ENCODE assay signal across 12 cellular contexts in genomic region chr2:230000118-230000841, GRCh38.
A peak's percentile ranks its signal among the peaks of the same experiment; 100 is the strongest.
DNase-seq lines count a peak whose midpoint lies in the region; ATAC-seq and TF ChIP-seq lines count a peak whose summit lies in the region.
"Had no signal": no experiment of that assay in that cellular context is flagged by ENCODE, and none has a peak within 500 bp of the region (broad histone marks: within the 10 kb centered on the region; RNA-seq: fewer than 3 reads in every experiment).

No MANE protein-coding gene starts in this region.

- no peak overlapping the region for H3K4me3 ChIP-seq in Caco-2 (ENCODE audit: low read depth, low read length)

- no peaks in the 10 kb centered on the region for H3K9me3 Mint-ChIP-seq in Caco-2 (ENCODE audit: unreplicated experiment)

- no TSS peak for BruUV-seq in Caco-2 (replicated peaks; lab: Mats Ljungman, UMichigan)

- ATAC-seq in GM19023 (IDR thresholded peaks at IDR 0.05; ENCODE audit: unreplicated experiment) (peak; percentile 86), HG02678 (IDR thresholded peaks at IDR 0.05; ENCODE audit: unreplicated experiment) (peak; percentile 89), HG03521 (IDR thresholded peaks at IDR 0.05; ENCODE audit: unreplicated experiment) (peak; percentile 91)

- no peaks in the 10 kb centered on the region for H3K36me3 ChIP-seq in Caco-2 (ENCODE audit: control insufficient read depth, insufficient read depth, low read length)

- peak; percentile 2 for DNase-seq in CD1c-positive myeloid dendritic cell (ENCODE audit: extremely low spot score)
- no peak for DNase-seq in NCI-H748 treated with DMSO at 0.1 percent for 48 hours (lab: John Stamatoyannopoulos, UW)
- no peak for DNase-seq in DMS79 (lab: John Stamatoyannopoulos, UW)
- no peak for DNase-seq in occipital lobe (lab: John Stamatoyannopoulos, UW)
- no peak for DNase-seq in Caco-2
- DNase-seq: activated CD4-positive, CD25-positive, alpha-beta regulatory T cell; anterior cingulate cortex; MM.1S; OCI-M1 had no signal

- no peak for TF ChIP-seq CTCF in Caco-2 (IDR thresholded peaks at IDR 0.05; ENCODE audit: insufficient read depth in 1 of 2, low read depth in 1 of 2, low read length in 1 of 2, severe bottlenecking in 1 of 2, unreplicated experiment in 1 of 2)

- H3K4me3 Mint-ChIP-seq in Caco-2 (ENCODE audit: unreplicated experiment): no peak overlapping the region

- H3K27ac Mint-ChIP-seq in Caco-2 (ENCODE audit: unreplicated experiment): no peak overlapping the region

- POLR2A ChIA-PET in Caco-2 (lab: Charles Lee): no interaction called here

- CTCF ChIA-PET in Caco-2 (lab: Charles Lee): no interaction called here

- H3K27me3 Mint-ChIP-seq in Caco-2 (ENCODE audit: insufficient read depth, unreplicated experiment): no peaks in the 10 kb centered on the region

- H3K4me1 Mint-ChIP-seq in Caco-2 (ENCODE audit: low read depth, unreplicated experiment): no peaks in the 10 kb centered on the region

- no peaks in the 10 kb centered on the region for H3K36me3 Mint-ChIP-seq in Caco-2 (ENCODE audit: insufficient read depth, unreplicated experiment)

- H3K27me3 ChIP-seq in Caco-2 (replicated peaks; ENCODE audit: control insufficient read depth, insufficient read depth, low read length): no peaks in the 10 kb centered on the region

- intact Hi-C loops in Caco-2 (cut with micrococcal nuclease; ENCODE audit: unreplicated experiment): no loop called here

- H3K9me3 ChIP-seq in Caco-2: no peaks in the 10 kb centered on the region

- no peaks in the 10 kb centered on the region for H3K4me1 ChIP-seq in Caco-2
